In the genomic region with DNA sequence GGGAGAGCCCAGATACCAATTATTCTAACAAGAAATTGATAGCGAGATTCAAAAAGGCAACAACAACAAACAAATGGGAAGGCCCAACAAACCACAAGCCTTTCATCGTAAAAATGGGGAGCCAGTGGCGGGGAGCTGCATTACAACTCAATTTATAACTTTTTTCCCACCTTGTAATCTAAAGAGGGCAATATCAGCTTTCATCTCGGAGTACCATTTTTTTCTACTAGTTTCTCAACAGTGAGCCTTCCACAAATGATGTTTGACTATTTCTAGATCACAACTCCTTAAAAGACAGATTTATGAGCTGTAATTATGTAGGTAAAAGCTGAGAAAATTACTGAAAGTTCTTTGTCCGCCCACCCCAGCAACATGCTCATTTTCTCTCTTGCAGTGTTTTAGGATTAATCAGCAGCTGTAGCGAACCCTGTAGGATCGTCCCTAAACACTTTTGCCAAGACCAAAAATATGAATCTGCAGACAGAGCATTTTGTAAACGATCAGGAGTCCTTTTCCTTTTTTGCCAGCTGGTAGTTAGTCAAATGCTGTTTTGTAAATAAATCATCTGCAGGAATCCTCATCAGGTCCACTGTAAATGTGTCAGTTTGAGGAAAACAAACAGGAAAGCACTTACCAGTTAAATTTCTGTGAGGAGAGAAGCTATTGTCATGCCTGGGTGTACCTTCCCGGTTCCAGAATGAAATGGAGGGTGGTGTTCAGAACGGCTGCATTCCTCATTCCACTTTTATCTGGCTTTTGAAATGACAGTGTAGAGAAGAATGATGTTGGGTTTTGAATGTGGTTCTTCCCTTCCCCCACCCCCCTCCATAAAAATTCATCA, we compare ENCODE assay signal across 11 cellular contexts. TPM values are rescaled to one million over a fixed set of nuclear protein-coding genes. Genes with fewer than 3 reads are reported as not detected.
A peak's percentile ranks its signal among the peaks of the same experiment; 100 is the strongest.
DNase-seq lines count a peak whose midpoint lies in the region; ATAC-seq, FAIRE-seq and TF ChIP-seq lines count a peak whose summit lies in the region.
"Had no signal": no experiment of that assay in that cellular context is flagged by ENCODE, and none has a peak within 500 bp of the region (broad histone marks: within the 10 kb centered on the region; RNA-seq: fewer than 3 reads in every experiment).

No MANE protein-coding gene starts in this region.

- H3K27me3 ChIP-seq in smooth muscle cell (ENCODE audit: low read depth), result no peaks in the 10 kb centered on the region

- no peaks in the 10 kb centered on the region for H3F3A ChIP-seq in smooth muscle cell (ENCODE audit: low read depth)

- H3K27ac ChIP-seq in smooth muscle cell (ENCODE audit: low read depth), result peak overlapping the region; percentile 76
- H3K27ac ChIP-seq: 22Rv1, dorsolateral prefrontal cortex had no signal

- no peaks in the 10 kb centered on the region for H3K9me3 ChIP-seq in smooth muscle cell (replicated peaks; ENCODE audit: low read depth)

- intact Hi-C loops in head of caudate nucleus (cut with DNase I), result no loop called here

- DNase-seq in DMS 273 (lab: John Stamatoyannopoulos, UW; ENCODE audit: unreplicated experiment) (peak; percentile 55), DMS 273 treated with DMSO at 0.1 percent for 48 hours (lab: John Stamatoyannopoulos, UW) (no peak), RCC 7860 (ENCODE audit: low spot score) (peak; percentile 44), head of caudate nucleus (peak in 23 of 42 donors; percentile 8 to 72 (median 42)), smooth muscle cell (lab: John Stamatoyannopoulos, UW; ENCODE audit: unreplicated experiment) (no peak), NCI-H526 treated with DMSO at 0.1 percent for 48 hours (lab: John Stamatoyannopoulos, UW) (no peak), HuH-7 (ENCODE audit: low spot score) (no peak)
- DNase-seq: dorsolateral prefrontal cortex, small intestine had no signal

- no peak for ATAC-seq in HG03469 (IDR thresholded peaks at IDR 0.05; ENCODE audit: unreplicated experiment)

- FAIRE-seq in RCC 7860 (lab: Jason Lieb, UNC), result no peak
- FAIRE-seq: small intestine had no signal

- peak overlapping the region; percentile 79 for H2AFZ ChIP-seq in smooth muscle cell (ENCODE audit: low read depth)

- H3K9ac ChIP-seq in smooth muscle cell (ENCODE audit: low read depth), result peak overlapping the region; percentile 47

- H3K4me1 ChIP-seq in smooth muscle cell (ENCODE audit: low read depth), result peaks cover 41% of the 10 kb centered on the region

- H3K4me3 ChIP-seq in smooth muscle cell, result peak overlapping the region; percentile 38

- no peak for TF ChIP-seq CTCF in smooth muscle cell (IDR thresholded peaks at IDR 0.05; ENCODE audit: borderline replicate concordance, insufficient read depth, poor library complexity, severe bottlenecking)

- H3K36me3 ChIP-seq in smooth muscle cell (ENCODE audit: low read depth), result no peaks in the 10 kb centered on the region

- H4K20me1 ChIP-seq in smooth muscle cell (ENCODE audit: low read depth), result no peaks in the 10 kb centered on the region

- WGBS in smooth muscle cell (ENCODE audit: low lambda C conversion rate), result 26% methylated on average over 10 of the region's 10 CpGs

- peak overlapping the region; percentile 84 for H3K4me2 ChIP-seq in smooth muscle cell

- H3K79me2 ChIP-seq in smooth muscle cell (ENCODE audit: low read depth), result no peaks in the 10 kb centered on the region

RNA-seq across cellular contexts. Expression of a gene that starts 53.2 kb away (rescaled TPM):
- 401 and 449 TPM in 2 replicates for total RNA-seq in smooth muscle cell
- polyA plus RNA-seq in smooth muscle cell, result 322 and 336 TPM in 2 replicates

RNA-seq across cellular contexts. Expression of a gene that starts 53.6 kb away (rescaled TPM):
- 101 and 182 TPM in 2 replicates for total RNA-seq in smooth muscle cell
- 59.0 and 62.0 TPM in 2 replicates for polyA plus RNA-seq in smooth muscle cell

Comparison
In these comparisons a context has a peak if more than half of its experiments do, and no peak if none do; other contexts are left out.
1. DNase-seq: peak in DMS 273 (single experiment), RCC 7860 (single experiment) and head of caudate nucleus (23 of 42); none in DMS 273 treated with DMSO at 0.1 percent for 48 hours (single experiment), smooth muscle cell (single experiment), NCI-H526 treated with DMSO at 0.1 percent for 48 hours (single experiment) and HuH-7 (single experiment).